In genomic region chrX:68640661-68641060, GRCh38 we compare ENCODE assay signal across 8 cellular contexts.
"Had no signal": no experiment of that assay in that cellular context is flagged by ENCODE, and none has a peak within 500 bp of the region (broad histone marks: within the 10 kb centered on the region; RNA-seq: fewer than 3 reads in every experiment).

No MANE protein-coding gene starts in this region.

- H3K4me3 Mint-ChIP-seq: IgD-negative memory B cell had no signal

- H3K4me3 ChIP-seq: K562 had no signal

- H3K36me3 Mint-ChIP-seq: IgD-negative memory B cell had no signal

- H3K27ac Mint-ChIP-seq: IgD-negative memory B cell had no signal

- FAIRE-seq: HTR-8/SVneo, K562 had no signal

- H3K27me3 Mint-ChIP-seq: IgD-negative memory B cell had no signal

- H3K4me2 ChIP-seq: KMS-11 had no signal

- DNase-seq: IMR-90, KBM-7, KG1 had no signal

- H3K4me1 Mint-ChIP-seq: IgD-negative memory B cell had no signal

- H3K9me3 Mint-ChIP-seq: IgD-negative memory B cell had no signal

- ATAC-seq: K562 had no signal

- H3K27ac ChIP-seq: HL-60, KMS-11 had no signal

- H3K9ac ChIP-seq: KMS-11 had no signal
